16 cellular contexts compared by ENCODE assay signal in the genomic region with DNA sequence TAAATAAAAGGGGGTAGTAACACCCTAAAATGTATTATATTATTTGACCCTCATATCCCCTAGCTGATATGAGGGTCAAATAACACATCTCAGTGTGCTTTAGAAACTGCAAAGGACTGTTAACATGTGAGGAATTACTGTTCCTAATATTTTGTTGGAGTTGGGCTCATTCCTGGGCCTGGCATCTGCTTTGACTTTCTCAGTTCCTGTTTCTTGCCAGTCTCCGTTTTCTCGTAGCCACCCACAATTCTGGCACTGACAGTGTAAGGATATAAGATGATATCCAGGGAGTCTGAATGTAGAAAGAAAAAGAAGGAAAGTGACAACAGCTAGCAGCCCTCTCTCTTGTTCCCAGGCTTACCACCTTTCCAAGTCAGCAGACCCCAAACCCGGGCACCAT. TPM values are rescaled to one million over a fixed set of nuclear protein-coding genes. Genes with fewer than 3 reads are reported as not detected.
A peak's percentile ranks its signal among the peaks of the same experiment; 100 is the strongest.
DNase-seq lines count a peak whose midpoint lies in the region; ATAC-seq and TF ChIP-seq lines count a peak whose summit lies in the region.
"Had no signal": no experiment of that assay in that cellular context is flagged by ENCODE, and none has a peak within 500 bp of the region (broad histone marks: within the 10 kb centered on the region; RNA-seq: fewer than 3 reads in every experiment).

No MANE protein-coding gene starts in this region.

- no peak for TF ChIP-seq POLR2A in testis (IDR thresholded peaks at IDR 0.05)

- TF ChIP-seq CTCF in testis (IDR thresholded peaks at IDR 0.05): no peak

- no peaks in the 10 kb centered on the region for H3K36me3 Mint-ChIP-seq in activated CD8-positive, alpha-beta memory T cell treated with anti-CD3 and anti-CD28 coated beads, Interleukin-2, amount 10 ng/mL, durations not matched to agents 7 days and 5 days
- H3K36me3 Mint-ChIP-seq: CD4-positive, alpha-beta memory T cell had no signal

- no peaks in the 10 kb centered on the region for H3K27me3 ChIP-seq in testis

- no peaks in the 10 kb centered on the region for H3K9me3 Mint-ChIP-seq in activated CD8-positive, alpha-beta memory T cell treated with anti-CD3 and anti-CD28 coated beads, Interleukin-2, amount 10 ng/mL, durations not matched to agents 7 days and 5 days (ENCODE audit: low read depth)
- H3K9me3 Mint-ChIP-seq: HFFc6 had no signal

- peaks cover 22% of the 10 kb centered on the region for H3K27me3 Mint-ChIP-seq in activated CD8-positive, alpha-beta memory T cell treated with anti-CD3 and anti-CD28 coated beads, Interleukin-2, amount 10 ng/mL, durations not matched to agents 7 days and 5 days

- no peaks in the 10 kb centered on the region for H3K36me3 ChIP-seq in testis (ENCODE audit: low read depth, missing control alignments)

- no peak overlapping the region for H3K4me3 Mint-ChIP-seq in activated CD8-positive, alpha-beta memory T cell treated with anti-CD3 and anti-CD28 coated beads, Interleukin-2, amount 10 ng/mL, durations not matched to agents 7 days and 5 days
- H3K4me3 Mint-ChIP-seq: CD4-positive, alpha-beta memory T cell; HFFc6 had no signal

- 88 to 95% methylated on average over 3 of the region's 3 CpGs for WGBS in testis, 2 donors

- peak; percentile 2 for DNase-seq in activated CD8-positive, alpha-beta memory T cell treated with anti-CD3 and anti-CD28 coated beads, Interleukin-2, amount 50 U/mL, for 48 hours
- DNase-seq in activated CD8-positive, alpha-beta memory T cell treated with anti-CD3 and anti-CD28 coated beads, Interleukin-2, amount 10 ng/mL, durations not matched to agents 7 days and 5 days: no peak
- DNase-seq in CD1c-positive myeloid dendritic cell (ENCODE audit: extremely low spot score) (peak; percentile 66), RPMI8226 (peak; percentile 54), testis (peak; percentile 4), T-helper 2 cell (no peak)
- DNase-seq in activated naive CD4-positive, alpha-beta T cell treated with Interleukin-2 at 50 U/mL for 16 hours: no peak
- DNase-seq: Calu3; CD4-positive, alpha-beta memory T cell; DMS79 treated with DMSO at 0.1 percent for 48 hours; GF-D8; GM23248; HFFc6 had no signal

- ATAC-seq in activated CD8-positive, alpha-beta memory T cell treated with anti-CD3 and anti-CD28 coated beads, Interleukin-2, amount 10 ng/mL, durations not matched to agents 7 days and 5 days: no peak
- ATAC-seq: HCT116 had no signal

- no peaks in the 10 kb centered on the region for H3K4me1 ChIP-seq in testis

- CTCF ChIA-PET in activated CD8-positive, alpha-beta memory T cell treated with anti-CD3 and anti-CD28 coated beads, Interleukin-2, amount 10 ng/mL, durations not matched to agents 7 days and 5 days (lab: Charles Lee): no interaction called here

- intact Hi-C loops in testis (cut with DNase I; ENCODE audit: low total_unique reads): no loop called here

- no peak overlapping the region for H3K4me3 ChIP-seq in testis
- H3K4me3 ChIP-seq: GM23248 had no signal

- no peak overlapping the region for H3K27ac ChIP-seq in testis
- H3K27ac ChIP-seq: C4-2B, GM23248, HL-60 had no signal

- H3K4me1 Mint-ChIP-seq in activated CD8-positive, alpha-beta memory T cell treated with anti-CD3 and anti-CD28 coated beads, Interleukin-2, amount 10 ng/mL, durations not matched to agents 7 days and 5 days: no peaks in the 10 kb centered on the region
- H3K4me1 Mint-ChIP-seq: CD4-positive, alpha-beta memory T cell had no signal

- H3K27ac Mint-ChIP-seq in activated CD8-positive, alpha-beta memory T cell treated with anti-CD3 and anti-CD28 coated beads, Interleukin-2, amount 10 ng/mL, durations not matched to agents 7 days and 5 days: no peak overlapping the region
- H3K27ac Mint-ChIP-seq: CD4-positive, alpha-beta memory T cell; HFFc6 had no signal

- no peaks in the 10 kb centered on the region for H3K9me3 ChIP-seq in testis

RNA-seq across cellular contexts. Expression of gene SCMH1, which starts 54.4 kb away (rescaled TPM):
- total RNA-seq in activated CD8-positive, alpha-beta memory T cell treated with anti-CD3 and anti-CD28 coated beads, Interleukin-2, amount 10 ng/mL, durations not matched to agents 7 days and 5 days: 10 to 100 TPM; 20.3 to 30.0 TPM
- 10 to 100 TPM; 60.8 to 79.7 TPM for total RNA-seq in testis
- polyA plus RNA-seq in testis (ENCODE audit: insufficient read depth, low read depth, low replicate concordance): 79.0 TPM

Comparison
In these comparisons a context has a peak if more than half of its experiments do, and no peak if none do; other contexts are left out.
1. DNase-seq: peak in activated CD8-positive, alpha-beta memory T cell treated with anti-CD3 and anti-CD28 coated beads, Interleukin-2, amount 50 U/mL, for 48 hours (single experiment), CD1c-positive myeloid dendritic cell (single experiment), RPMI8226 (single experiment) and testis (single experiment); none in activated CD8-positive, alpha-beta memory T cell treated with anti-CD3 and anti-CD28 coated beads, Interleukin-2, amount 10 ng/mL, durations not matched to agents 7 days and 5 days (single experiment), activated naive CD4-positive, alpha-beta T cell treated with Interleukin-2 at 50 U/mL for 16 hours (single experiment) and T-helper 2 cell (0 of 5).